Comparison of ENCODE assay signal across 12 cellular contexts in genomic region chr12:92341333-92341691, GRCh38.
DNase-seq lines count a peak whose midpoint lies in the region; ATAC-seq, FAIRE-seq and TF ChIP-seq lines count a peak whose summit lies in the region.
"Had no signal": no experiment of that assay in that cellular context is flagged by ENCODE, and none has a peak within 500 bp of the region (broad histone marks: within the 10 kb centered on the region; RNA-seq: fewer than 3 reads in every experiment).

No MANE protein-coding gene starts in this region.

- peaks cover 33% of the 10 kb centered on the region for H3K4me1 Mint-ChIP-seq in CD4-positive, alpha-beta T cell (ENCODE audit: low read depth)

- intact Hi-C loops in CD4-positive, alpha-beta T cell (cut with DNase I, micrococcal nuclease), result loop anchor here in 1 of 2 experiments (2.0 kb wide), 1 partner anchor 19 kb away; no protein-coding TSS in a partner anchor
- intact Hi-C loops in kidney (cut with DNase I) (no loop called here), head of caudate nucleus (cut with DNase I) (no loop called here)

- CTCF ChIA-PET in CD4-positive, alpha-beta T cell (lab: Charles Lee), result no interaction called here

- no peaks in the 10 kb centered on the region for H3K9me3 Mint-ChIP-seq in CD4-positive, alpha-beta T cell

- H3K27me3 Mint-ChIP-seq in CD4-positive, alpha-beta T cell, result no peaks in the 10 kb centered on the region

- no peak overlapping the region for H3K9ac ChIP-seq in kidney (ENCODE audit: low read length in 2 of 2)

- ATAC-seq in CD4-positive, alpha-beta T cell (ENCODE audit: poor library complexity), result peak; percentile 16
- ATAC-seq in GM19438 (IDR thresholded peaks at IDR 0.05; ENCODE audit: low read depth, unreplicated experiment), result peak; percentile 32
- ATAC-seq in HG03135 (IDR thresholded peaks at IDR 0.05; ENCODE audit: unreplicated experiment), result no peak

- FAIRE-seq in kidney (lab: Jason Lieb, UNC), result no peak
- FAIRE-seq: frontal cortex, pancreas had no signal

- peak overlapping the region; percentile 79 for H3K27ac Mint-ChIP-seq in CD4-positive, alpha-beta T cell

- peak overlapping the region; percentile 32 to 37 for H3K4me3 ChIP-seq in kidney (ENCODE audit: low read length in 2 of 2)
- H3K4me3 ChIP-seq: pancreas had no signal

- no peaks in the 10 kb centered on the region for H3K36me3 Mint-ChIP-seq in CD4-positive, alpha-beta T cell (ENCODE audit: low read depth)

- H3K4me3 Mint-ChIP-seq in CD4-positive, alpha-beta T cell, result peak overlapping the region; percentile 67

- no peaks in the 10 kb centered on the region for H3K4me1 ChIP-seq in kidney (ENCODE audit: control insufficient read depth in 1 of 2, insufficient read depth in 1 of 2, low read depth in 1 of 2, low read length in 2 of 2)
- H3K4me1 ChIP-seq: pancreas had no signal

- H3K9me3 ChIP-seq in CD4-positive, alpha-beta T cell (ENCODE audit: control insufficient read depth, low read length), result no peaks in the 10 kb centered on the region
- H3K9me3 ChIP-seq in kidney (ENCODE audit: control insufficient read depth in 1 of 2, low read length in 2 of 2), result no peaks in the 10 kb centered on the region
- H3K9me3 ChIP-seq: pancreas had no signal

- no peaks in the 10 kb centered on the region for H3K27me3 ChIP-seq in CD4-positive, alpha-beta T cell (ENCODE audit: control insufficient read depth, insufficient read depth, low read length)
- H3K27me3 ChIP-seq: pancreas had no signal

- POLR2A ChIA-PET in CD4-positive, alpha-beta T cell (lab: Charles Lee), result interaction anchor here (1.0 kb wide), 1 partner anchor 196 kb away, joined by 4 read pairs; the partner anchor contains the start of gene BTG1

- DNase-seq in CD4-positive, alpha-beta T cell, result no peak
- DNase-seq in NOMO-1 treated with DMSO at 0.1 percent for 48 hours (lab: John Stamatoyannopoulos, UW; ENCODE audit: unreplicated experiment), result peak; percentile 51
- no peak for DNase-seq in kidney
- no peak for DNase-seq in NCI-H1417 treated with DMSO at 0.1 percent for 48 hours (lab: John Stamatoyannopoulos, UW)
- DNase-seq in head of caudate nucleus, result no peak
- no peak for DNase-seq in NCI-H226
- DNase-seq: amygdala, pancreas had no signal

- H3K36me3 ChIP-seq in kidney (ENCODE audit: control insufficient read depth in 1 of 2, insufficient read depth in 2 of 2, low read length in 2 of 2), result no peaks in the 10 kb centered on the region
- H3K36me3 ChIP-seq: pancreas had no signal

- no peak overlapping the region for H3K27ac ChIP-seq in CD4-positive, alpha-beta T cell (ENCODE audit: low read depth, low read length)
- no peak overlapping the region for H3K27ac ChIP-seq in kidney (ENCODE audit: low read depth in 2 of 2, low read length in 2 of 2)
- H3K27ac ChIP-seq: C4-2B, pancreas had no signal

- TF ChIP-seq CTCF in CD4-positive, alpha-beta T cell (IDR thresholded peaks at IDR 0.05), result no peak
- no peak for TF ChIP-seq CTCF in kidney (IDR thresholded peaks at IDR 0.05; ENCODE audit: borderline replicate concordance, extremely low read depth, insufficient read depth)
